ENCODE assay signal across 2 cellular contexts in genomic region chr12:29792853-29793252, GRCh38.
TF ChIP-seq lines count a peak whose summit lies in the region.

No MANE protein-coding gene starts in this region.

TF ChIP-seq in HepG2, 621 proteins besides CTCF, POLR2A, EP300 and RAD21:
- TF ChIP-seq MNT (IDR thresholded peaks at IDR 0.05) (peak; percentile 87), ZNF609 (CRISPR knock-in tag; IDR thresholded peaks at IDR 0.05; ENCODE audit: borderline replicate concordance) (no peak)

TF ChIP-seq in endothelial cell of umbilical vein, 7 proteins besides CTCF, POLR2A, EP300 and RAD21:
- TF ChIP-seq POLR2AphosphoS5 (IDR thresholded peaks at IDR 0.05; ENCODE audit: insufficient read depth, low read depth, low read length) (no peak), JUN (IDR thresholded peaks at IDR 0.05; ENCODE audit: borderline replicate concordance, insufficient read depth, insufficient read length, low read depth) (no peak), MYC (IDR thresholded peaks at IDR 0.05; ENCODE audit: low read depth, low read length) (no peak), MAX (IDR thresholded peaks at IDR 0.05; ENCODE audit: insufficient read depth, insufficient read length) (peak; percentile 54), GATA2 (IDR thresholded peaks at IDR 0.05; ENCODE audit: insufficient read depth, insufficient read length, low read depth, low read length) (no peak), FOS (IDR thresholded peaks at IDR 0.05; ENCODE audit: borderline replicate concordance, insufficient read depth, low read length) (no peak)
